ENCODE assay signal across 19 cellular contexts in genomic region chr22:49454726-49455125, GRCh38.
DNase-seq lines count a peak whose midpoint lies in the region; ATAC-seq and TF ChIP-seq lines count a peak whose summit lies in the region.
"Had no signal": no experiment of that assay in that cellular context is flagged by ENCODE, and none has a peak within 500 bp of the region (broad histone marks: within the 10 kb centered on the region; RNA-seq: fewer than 3 reads in every experiment).

No MANE protein-coding gene starts in this region.

- H3K4me2 ChIP-seq in osteoblast (ENCODE audit: insufficient read depth, low read length) = no peak overlapping the region
- H3K4me2 ChIP-seq: A549; BLaER1 treated with 17β-estradiol and CSF1 and Interleukin-3, amounts not matched to agents 10 nM and 100 nM had no signal

- H3K36me3 ChIP-seq in osteoblast (ENCODE audit: insufficient read depth, low read length) (no peaks in the 10 kb centered on the region), upper lobe of right lung (no peaks in the 10 kb centered on the region), brain microvascular endothelial cell (replicated peaks) (no peaks in the 10 kb centered on the region)
- H3K36me3 ChIP-seq: BLaER1 treated with 17β-estradiol and CSF1 and Interleukin-3, amounts not matched to agents 10 nM and 100 nM had no signal

- DNase-seq in mesenteric fat pad (ENCODE audit: low spot score) (peak; percentile 55), osteoblast (ENCODE audit: insufficient read length, low spot score, missing footprints) (peak; percentile 19), upper lobe of right lung (peak; percentile 40), brain microvascular endothelial cell (no peak), HEK293T (ENCODE audit: extremely low spot score) (no peak)
- DNase-seq: AML-193; Caco-2; Calu3; CD4-positive, alpha-beta T cell; CD8-positive, alpha-beta T cell; DMS79; DND-41; EL; GDM1 had no signal

- no peaks in the 10 kb centered on the region for H4K20me1 ChIP-seq in osteoblast (ENCODE audit: insufficient read depth, low read length)
- H4K20me1 ChIP-seq: BLaER1 treated with 17β-estradiol and CSF1 and Interleukin-3, amounts not matched to agents 10 nM and 100 nM had no signal

- H3K79me2 ChIP-seq in osteoblast (ENCODE audit: insufficient read depth, low read length) = no peaks in the 10 kb centered on the region

- intact Hi-C loops in upper lobe of right lung (cut with DNase I) = no loop called here

- H3K9me3 ChIP-seq in osteoblast (ENCODE audit: low read depth, low read length) = no peaks in the 10 kb centered on the region
- no peaks in the 10 kb centered on the region for H3K9me3 ChIP-seq in upper lobe of right lung
- H3K9me3 ChIP-seq: A549; BLaER1 treated with 17β-estradiol and CSF1 and Interleukin-3, amounts not matched to agents 10 nM and 100 nM; Caco-2 had no signal

- no peak for TF ChIP-seq CTCF in osteoblast (IDR thresholded peaks at IDR 0.05; ENCODE audit: extremely low read depth, low read depth, low read length)
- no peak for TF ChIP-seq CTCF in upper lobe of right lung (IDR thresholded peaks at IDR 0.05)
- TF ChIP-seq CTCF in brain microvascular endothelial cell (IDR thresholded peaks at IDR 0.05; ENCODE audit: low read depth, low read length, missing control alignments) = no peak

- H3K27ac ChIP-seq in osteoblast (ENCODE audit: low read depth, low read length) = no peak overlapping the region
- no peak overlapping the region for H3K27ac ChIP-seq in upper lobe of right lung
- H3K27ac ChIP-seq in brain microvascular endothelial cell = no peak overlapping the region
- H3K27ac ChIP-seq: 22Rv1; A549; BLaER1 treated with 17β-estradiol and CSF1 and Interleukin-3, amounts not matched to agents 10 nM and 100 nM; C4-2B had no signal

- no peaks in the 10 kb centered on the region for H3K27me3 ChIP-seq in osteoblast (ENCODE audit: insufficient read depth, low read length)
- peaks cover 4% of the 10 kb centered on the region for H3K27me3 ChIP-seq in upper lobe of right lung
- H3K27me3 ChIP-seq in brain microvascular endothelial cell (replicated peaks) = no peaks in the 10 kb centered on the region

- H2AFZ ChIP-seq in osteoblast (ENCODE audit: low read length) = no peak overlapping the region

- H3K4me3 ChIP-seq in osteoblast (ENCODE audit: insufficient read depth, low read length) (no peak overlapping the region), upper lobe of right lung (no peak overlapping the region), brain microvascular endothelial cell (ENCODE audit: low read depth, low read length) (no peak overlapping the region)
- H3K4me3 ChIP-seq: A549; BLaER1 treated with 17β-estradiol and CSF1 and Interleukin-3, amounts not matched to agents 10 nM and 100 nM; GM12878 had no signal

- H3K4me1 ChIP-seq in osteoblast (ENCODE audit: insufficient read depth, low read length) (no peaks in the 10 kb centered on the region), upper lobe of right lung (no peaks in the 10 kb centered on the region)
- H3K4me1 ChIP-seq: A549; BLaER1 treated with 17β-estradiol and CSF1 and Interleukin-3, amounts not matched to agents 10 nM and 100 nM; Caco-2 had no signal

- CTCF ChIA-PET in HEK293T (lab: Yijun Ruan, JAX) = no interaction called here

- POLR2A ChIA-PET in HEK293T (lab: Yijun Ruan, JAX) = no interaction called here

- ATAC-seq in upper lobe of right lung = no peak
- ATAC-seq: A549; CD8-positive, alpha-beta T cell; GM12878 had no signal

- in situ Hi-C loops in brain microvascular endothelial cell (cut with HindIII; ENCODE audit: low pct_ligation_motif_present, low sequenced_read_pairs) = no loop called here

TF ChIP-seq in HEK293T, 16 proteins besides CTCF, POLR2A, EP300 and RAD21:
- no peak for TF ChIP-seq FOXM1 (IDR thresholded peaks at IDR 0.05; ENCODE audit: borderline replicate concordance)
- TF ChIP-seq ZNF384 (IDR thresholded peaks at IDR 0.05) = no peak
- no peak for TF ChIP-seq TARDBP (IDR thresholded peaks at IDR 0.05)
- TF ChIP-seq L3MBTL2 (conservative IDR thresholded peaks at IDR 0.05) = no peak
- TF ChIP-seq SP1 (IDR thresholded peaks at IDR 0.05) = no peak
- no peak for TF ChIP-seq LEF1 (IDR thresholded peaks at IDR 0.05; ENCODE audit: borderline replicate concordance)
- no peak for TF ChIP-seq ARNT (IDR thresholded peaks at IDR 0.05)
- no peak for TF ChIP-seq HDGF (IDR thresholded peaks at IDR 0.05; ENCODE audit: borderline replicate concordance)
- no peak for TF ChIP-seq CTBP1 (IDR thresholded peaks at IDR 0.05; ENCODE audit: borderline replicate concordance)

Comparison
In these comparisons a context has a peak if more than half of its experiments do, and no peak if none do; other contexts are left out.
1. DNase-seq: peak in mesenteric fat pad (single experiment), osteoblast (single experiment) and upper lobe of right lung (single experiment); none in brain microvascular endothelial cell (single experiment) and HEK293T (single experiment).